ENCODE assay signal across 8 cellular contexts in genomic region chr2:161414385-161415040, GRCh38. TPM values are rescaled to one million over a fixed set of nuclear protein-coding genes. Genes with fewer than 3 reads are reported as not detected.
DNase-seq lines count a peak whose midpoint lies in the region; ATAC-seq and TF ChIP-seq lines count a peak whose summit lies in the region.

No MANE protein-coding gene starts in this region.

- ATAC-seq in GM18907 (IDR thresholded peaks at IDR 0.05; ENCODE audit: unreplicated experiment), result peak; percentile 52
- ATAC-seq in HG03442 (IDR thresholded peaks at IDR 0.05; ENCODE audit: unreplicated experiment), result peak; percentile 36

- H3K9me3 Mint-ChIP-seq in CD4-positive, alpha-beta memory T cell, result no peaks in the 10 kb centered on the region
- H3K9me3 Mint-ChIP-seq in nephron progenitor cell, result no peaks in the 10 kb centered on the region

- H3K27me3 ChIP-seq in CD4-positive, alpha-beta memory T cell (ENCODE audit: insufficient read depth, low read length), result peaks cover 53% of the 10 kb centered on the region
- H3K27me3 ChIP-seq in fibroblast of lung (ENCODE audit: control insufficient read depth, insufficient read depth, low read length), result peaks cover 44% of the 10 kb centered on the region

- H4K20me1 ChIP-seq in fibroblast of lung (ENCODE audit: control insufficient read depth, extremely low read depth, insufficient read depth, low read length), result no peaks in the 10 kb centered on the region

- peak overlapping the region; percentile 24 for H3K9ac ChIP-seq in fibroblast of lung (ENCODE audit: insufficient read depth, low read length)

- peaks cover 54% of the 10 kb centered on the region for H3K4me1 ChIP-seq in CD4-positive, alpha-beta memory T cell (ENCODE audit: insufficient read depth, low read length)
- no peaks in the 10 kb centered on the region for H3K4me1 ChIP-seq in fibroblast of lung (ENCODE audit: control insufficient read depth, extremely low read depth, insufficient read depth, low read length)

- H3K36me3 Mint-ChIP-seq in CD4-positive, alpha-beta memory T cell, result peaks cover 0 to 8% of the 10 kb centered on the region in 2 donors
- H3K36me3 Mint-ChIP-seq in nephron progenitor cell (ENCODE audit: low read depth), result peaks cover 12% of the 10 kb centered on the region

- no peaks in the 10 kb centered on the region for H3K79me2 ChIP-seq in fibroblast of lung (ENCODE audit: control insufficient read depth, insufficient read depth, low read length)

- POLR2A ChIA-PET in CD4-positive, alpha-beta memory T cell (lab: Charles Lee; ENCODE audit: partially characterized antibody), result interaction anchor here (0.5 kb wide), 1 partner anchor 234 kb away, joined by 4 read pairs; no protein-coding TSS in a partner anchor

- no peaks in the 10 kb centered on the region for H3K9me3 ChIP-seq in CD4-positive, alpha-beta memory T cell (ENCODE audit: control insufficient read depth in 1 of 2, low read length in 2 of 2)
- H3K9me3 ChIP-seq in fibroblast of lung (ENCODE audit: control insufficient read depth, insufficient read depth, low read depth, low read length), result no peaks in the 10 kb centered on the region

- H3K36me3 ChIP-seq in CD4-positive, alpha-beta memory T cell (ENCODE audit: insufficient read depth, low read length), result no peaks in the 10 kb centered on the region
- no peaks in the 10 kb centered on the region for H3K36me3 ChIP-seq in fibroblast of lung (ENCODE audit: control insufficient read depth, insufficient read depth, low read length)

- H3K4me1 Mint-ChIP-seq in CD4-positive, alpha-beta memory T cell, result peaks cover 40 to 53% (median 46%) of the 10 kb centered on the region in 4 donors
- peaks cover 38% of the 10 kb centered on the region for H3K4me1 Mint-ChIP-seq in nephron progenitor cell

- peak overlapping the region; percentile 82 for H3K4me2 ChIP-seq in fibroblast of lung (ENCODE audit: extremely low read depth, insufficient read depth, low read length)

- TF ChIP-seq CTCF in VCaP (conservative IDR thresholded peaks at IDR 0.05) (0 out of 2 replicates have a peak, but pooled peaks have one; percentile 11), fibroblast of lung (conservative IDR thresholded peaks at IDR 0.05 in 1 of 2, IDR thresholded peaks at IDR 0.05 in 1 of 2; ENCODE audit: low read depth in 1 of 2, low read length in 2 of 2) (peak in 1 of 2 donors; percentile 13), nephron progenitor cell (IDR thresholded peaks at IDR 0.05) (no peak)

- DNase-seq in CD4-positive, alpha-beta memory T cell, result no peak
- peak; percentile 26 to 41 for DNase-seq in fibroblast of lung (ENCODE audit: low read depth in 2 of 2)
- peak; percentile 67 for DNase-seq in nephron progenitor cell
- no peak for DNase-seq in cerebellar nuclear complex (lab: John Stamatoyannopoulos, UW)
- DNase-seq in GF-D8 (lab: John Stamatoyannopoulos, UW), result no peak

- no peak overlapping the region for H3K27ac ChIP-seq in CD4-positive, alpha-beta memory T cell (ENCODE audit: low read depth, low read length)
- H3K27ac ChIP-seq in VCaP (peak overlapping the region; percentile 71), fibroblast of lung (ENCODE audit: insufficient read depth, low read length) (no peak overlapping the region)

- H3K4me3 ChIP-seq in CD4-positive, alpha-beta memory T cell (ENCODE audit: low read length in 2 of 2), result peak overlapping the region in 1 of 2 donors; percentile 19
- H3K4me3 ChIP-seq in fibroblast of lung (replicated peaks in 1 of 4; ENCODE audit: control extremely low read depth in 1 of 4, insufficient read depth in 1 of 4, low read depth in 3 of 4, low read length in 4 of 4), result peak overlapping the region; percentile 38 to 58 (median 40)

- CTCF ChIA-PET in CD4-positive, alpha-beta memory T cell (lab: Charles Lee; ENCODE audit: partially characterized antibody), result interaction anchor here (1.4 kb wide), 1 partner anchor 13 kb away, joined by 3 read pairs; no protein-coding TSS in a partner anchor

- H3K4me3 Mint-ChIP-seq in CD4-positive, alpha-beta memory T cell, result peak overlapping the region; percentile 49 to 89 (median 76)
- peak overlapping the region; percentile 75 for H3K4me3 Mint-ChIP-seq in nephron progenitor cell

- H3K27me3 Mint-ChIP-seq in CD4-positive, alpha-beta memory T cell, result peaks cover 45 to 46% of the 10 kb centered on the region in 2 donors
- peaks cover 83% of the 10 kb centered on the region for H3K27me3 Mint-ChIP-seq in nephron progenitor cell (ENCODE audit: low read depth, poor library complexity)

- H2AFZ ChIP-seq in fibroblast of lung (ENCODE audit: low read length), result peak overlapping the region; percentile 43

- intact Hi-C loops in CD4-positive, alpha-beta memory T cell (cut with micrococcal nuclease), result loop anchor here (5.0 to 10.0 kb wide), 2 partner anchors 107 to 540 kb away; partner anchors contain the start of gene PSMD14

- no peak overlapping the region for H3K27ac Mint-ChIP-seq in CD4-positive, alpha-beta memory T cell
- no peak overlapping the region for H3K27ac Mint-ChIP-seq in nephron progenitor cell

RNA-seq across cellular contexts. Expression of gene TBR1, which starts 1.6 kb away (rescaled TPM):
- not detected for total RNA-seq in CD4-positive, alpha-beta memory T cell
- not detected for polyA plus RNA-seq in CD4-positive, alpha-beta memory T cell
- total RNA-seq in fibroblast of lung, result not detected in 2 replicates
- polyA plus RNA-seq in fibroblast of lung, result 0.01 TPM in 1 of 2 replicates, not detected in the other
- not detected in 2 replicates for polyA plus RNA-seq in fibroblast of lung (2012)
- not detected in 2 replicates for polyA minus RNA-seq in fibroblast of lung (ENCODE audit: low replicate concordance)

Comparison
In these comparisons a context has a peak if more than half of its experiments do, and no peak if none do; other contexts are left out.
1. DNase-seq: peak in fibroblast of lung (2 of 2) and nephron progenitor cell (single experiment); none in CD4-positive, alpha-beta memory T cell (0 of 5), cerebellar nuclear complex (0 of 2) and GF-D8 (single experiment).